ENCODE assay signal across 10 cellular contexts in genomic region chr12:68591716-68592437, GRCh38. TPM values are rescaled to one million over a fixed set of nuclear protein-coding genes. Genes with fewer than 3 reads are reported as not detected.
DNase-seq lines count a peak whose midpoint lies in the region; ATAC-seq and TF ChIP-seq lines count a peak whose summit lies in the region.
"Had no signal": no experiment of that assay in that cellular context is flagged by ENCODE, and none has a peak within 500 bp of the region (broad histone marks: within the 10 kb centered on the region; RNA-seq: fewer than 3 reads in every experiment).

No MANE protein-coding gene starts in this region.

- H3K36me3 ChIP-seq in MM.1S (replicated peaks; ENCODE audit: insufficient read depth, low read length): no peaks in the 10 kb centered on the region
- H3K36me3 ChIP-seq: transverse colon had no signal

- no peak for DNase-seq in activated naive CD4-positive, alpha-beta T cell treated with anti-CD3 and anti-CD28 coated beads, Interleukin-2, amount 50 U/mL, for 16 hours
- DNase-seq in MM.1S (peak; percentile 80), ecto neural progenitor cell (ENCODE audit: low spot score) (no peak)
- DNase-seq in activated T-helper 1 cell treated with anti-CD3 and anti-CD28 coated beads, Interleukin-12 subunit alpha, Interleukin-12 subunit beta, Interleukin-2, Interleukin-4 antibody, amounts not matched to agents 30 ng/mL and 10 ng/mL and 1 ng/mL, durations not matched to agents 14 hours and 24 hours and 36 hours (ENCODE audit: low spot score): peak; percentile 32
- DNase-seq: transverse colon had no signal

- H3K9me3 Mint-ChIP-seq in activated naive CD4-positive, alpha-beta T cell treated with anti-CD3 and anti-CD28 coated beads, Interleukin-2, amount 50 U/mL, for 24 hours: peaks cover 7% of the 10 kb centered on the region
- H3K9me3 Mint-ChIP-seq in activated T-helper 1 cell treated with anti-CD3 and anti-CD28 coated beads, Interleukin-12 subunit alpha, Interleukin-12 subunit beta, Interleukin-2, Interleukin-4 antibody, amounts not matched to agents 30 ng/mL and 10 ng/mL and 1 ng/mL, durations not matched to agents 14 hours and 24 hours and 36 hours: peaks cover 19% of the 10 kb centered on the region
- no peaks in the 10 kb centered on the region for H3K9me3 Mint-ChIP-seq in stimulated activated naive CD8-positive, alpha-beta T cell treated with anti-CD3 and anti-CD28 coated beads, Interleukin-15, Interleukin-2, amounts not matched to agents 100 ng/mL and 50 ng/mL, for 24 hours

- peaks cover 22% of the 10 kb centered on the region for H3K4me1 ChIP-seq in MM.1S (ENCODE audit: low read length)
- H3K4me1 ChIP-seq: transverse colon had no signal

- H3K9me2 ChIP-seq in MM.1S (replicated peaks; ENCODE audit: insufficient read depth, low read length): no peaks in the 10 kb centered on the region

- peak overlapping the region; percentile 2 for H2AFZ ChIP-seq in MM.1S (ENCODE audit: low read length)

- no peaks in the 10 kb centered on the region for H3K27me3 Mint-ChIP-seq in activated naive CD4-positive, alpha-beta T cell treated with anti-CD3 and anti-CD28 coated beads, Interleukin-2, amount 50 U/mL, for 24 hours
- H3K27me3 Mint-ChIP-seq in activated T-helper 1 cell treated with anti-CD3 and anti-CD28 coated beads, Interleukin-12 subunit alpha, Interleukin-12 subunit beta, Interleukin-2, Interleukin-4 antibody, amounts not matched to agents 30 ng/mL and 10 ng/mL and 1 ng/mL, durations not matched to agents 14 hours and 24 hours and 36 hours (ENCODE audit: insufficient read depth): no peaks in the 10 kb centered on the region
- no peaks in the 10 kb centered on the region for H3K27me3 Mint-ChIP-seq in stimulated activated naive CD8-positive, alpha-beta T cell treated with anti-CD3 and anti-CD28 coated beads, Interleukin-15, Interleukin-2, amounts not matched to agents 100 ng/mL and 50 ng/mL, for 24 hours

- H3K4me3 ChIP-seq in MM.1S (ENCODE audit: low read length): peak overlapping the region; percentile 19; the same call in 1 of the 2 replicates
- H3K4me3 ChIP-seq: transverse colon had no signal

- peak overlapping the region; percentile 81 for H3K27ac Mint-ChIP-seq in activated naive CD4-positive, alpha-beta T cell treated with anti-CD3 and anti-CD28 coated beads, Interleukin-2, amount 50 U/mL, for 24 hours
- peak overlapping the region; percentile 52 for H3K27ac Mint-ChIP-seq in activated T-helper 1 cell treated with anti-CD3 and anti-CD28 coated beads, Interleukin-12 subunit alpha, Interleukin-12 subunit beta, Interleukin-2, Interleukin-4 antibody, amounts not matched to agents 30 ng/mL and 10 ng/mL and 1 ng/mL, durations not matched to agents 14 hours and 24 hours and 36 hours
- H3K27ac Mint-ChIP-seq in stimulated activated naive CD8-positive, alpha-beta T cell treated with anti-CD3 and anti-CD28 coated beads, Interleukin-15, Interleukin-2, amounts not matched to agents 100 ng/mL and 50 ng/mL, for 24 hours: peak overlapping the region; percentile 42
- H3K27ac Mint-ChIP-seq: CD14-positive monocyte had no signal

- no peak for TF ChIP-seq CTCF in MM.1S (IDR thresholded peaks at IDR 0.05; ENCODE audit: low read length)

- no peaks in the 10 kb centered on the region for H3K79me2 ChIP-seq in MM.1S (ENCODE audit: low read length)

- H3K9me3 ChIP-seq in MM.1S (replicated peaks; ENCODE audit: insufficient read depth, low read length): no peaks in the 10 kb centered on the region; the same call in 1 of the 2 replicates

- peak overlapping the region; percentile 51; the same call in 1 of the 2 replicates for H3K27ac ChIP-seq in MM.1S (ENCODE audit: low read length)
- H3K27ac ChIP-seq: transverse colon had no signal

- peaks cover 13% of the 10 kb centered on the region; the same call in 1 of the 2 replicates for H3F3A ChIP-seq in MM.1S (ENCODE audit: insufficient read depth, low read length)

- H3K4me1 Mint-ChIP-seq in activated naive CD4-positive, alpha-beta T cell treated with anti-CD3 and anti-CD28 coated beads, Interleukin-2, amount 50 U/mL, for 24 hours: peaks cover 69% of the 10 kb centered on the region
- peaks cover 32% of the 10 kb centered on the region for H3K4me1 Mint-ChIP-seq in activated T-helper 1 cell treated with anti-CD3 and anti-CD28 coated beads, Interleukin-12 subunit alpha, Interleukin-12 subunit beta, Interleukin-2, Interleukin-4 antibody, amounts not matched to agents 30 ng/mL and 10 ng/mL and 1 ng/mL, durations not matched to agents 14 hours and 24 hours and 36 hours (ENCODE audit: low read depth)
- peaks cover 59% of the 10 kb centered on the region for H3K4me1 Mint-ChIP-seq in stimulated activated naive CD8-positive, alpha-beta T cell treated with anti-CD3 and anti-CD28 coated beads, Interleukin-15, Interleukin-2, amounts not matched to agents 100 ng/mL and 50 ng/mL, for 24 hours (ENCODE audit: low read depth)

- H3K9ac ChIP-seq in MM.1S (ENCODE audit: low read length): 0 out of 2 replicates have a peak overlapping the region, but pooled peaks have one; percentile 1

- intact Hi-C loops in activated T-helper 1 cell treated with anti-CD3 and anti-CD28 coated beads, Interleukin-12 subunit alpha, Interleukin-12 subunit beta, Interleukin-2, Interleukin-4 antibody, amounts not matched to agents 30 ng/mL and 10 ng/mL and 1 ng/mL, durations not matched to agents 14 hours and 24 hours and 36 hours (cut with micrococcal nuclease): loop anchor here (2.0 kb wide), 2 partner anchors 15 to 141 kb away; no protein-coding TSS in a partner anchor

- H3K27me3 ChIP-seq in MM.1S (replicated peaks; ENCODE audit: insufficient read depth, low read length): no peaks in the 10 kb centered on the region
- H3K27me3 ChIP-seq: transverse colon had no signal

- peak overlapping the region; percentile 50 for H3K4me2 ChIP-seq in MM.1S (ENCODE audit: low read depth, low read length)

- peak overlapping the region; percentile 80 for H3K4me3 Mint-ChIP-seq in activated naive CD4-positive, alpha-beta T cell treated with anti-CD3 and anti-CD28 coated beads, Interleukin-2, amount 50 U/mL, for 24 hours
- peak overlapping the region; percentile 64 for H3K4me3 Mint-ChIP-seq in activated T-helper 1 cell treated with anti-CD3 and anti-CD28 coated beads, Interleukin-12 subunit alpha, Interleukin-12 subunit beta, Interleukin-2, Interleukin-4 antibody, amounts not matched to agents 30 ng/mL and 10 ng/mL and 1 ng/mL, durations not matched to agents 14 hours and 24 hours and 36 hours
- peak overlapping the region; percentile 63 for H3K4me3 Mint-ChIP-seq in stimulated activated naive CD8-positive, alpha-beta T cell treated with anti-CD3 and anti-CD28 coated beads, Interleukin-15, Interleukin-2, amounts not matched to agents 100 ng/mL and 50 ng/mL, for 24 hours
- H3K4me3 Mint-ChIP-seq: CD14-positive monocyte had no signal

- peaks cover 8% of the 10 kb centered on the region for H3K36me3 Mint-ChIP-seq in activated naive CD4-positive, alpha-beta T cell treated with anti-CD3 and anti-CD28 coated beads, Interleukin-2, amount 50 U/mL, for 24 hours
- peaks cover 7% of the 10 kb centered on the region for H3K36me3 Mint-ChIP-seq in activated T-helper 1 cell treated with anti-CD3 and anti-CD28 coated beads, Interleukin-12 subunit alpha, Interleukin-12 subunit beta, Interleukin-2, Interleukin-4 antibody, amounts not matched to agents 30 ng/mL and 10 ng/mL and 1 ng/mL, durations not matched to agents 14 hours and 24 hours and 36 hours (ENCODE audit: low read depth)
- H3K36me3 Mint-ChIP-seq in stimulated activated naive CD8-positive, alpha-beta T cell treated with anti-CD3 and anti-CD28 coated beads, Interleukin-15, Interleukin-2, amounts not matched to agents 100 ng/mL and 50 ng/mL, for 24 hours (ENCODE audit: low read depth): peaks cover 6% of the 10 kb centered on the region

- no peak for ATAC-seq in HG02970 (IDR thresholded peaks at IDR 0.05; ENCODE audit: low FRiP score, unreplicated experiment)
- no peak for ATAC-seq in GM21526 (IDR thresholded peaks at IDR 0.05; ENCODE audit: low FRiP score, unreplicated experiment)

- no peaks in the 10 kb centered on the region for H4K20me1 ChIP-seq in MM.1S (ENCODE audit: insufficient read depth, low read length)

RNA-seq across cellular contexts. Expression of gene RAP1B, which starts 18.8 kb away (rescaled TPM):
- 244 and 263 TPM in 2 replicates for total RNA-seq in activated T-helper 1 cell treated with anti-CD3 and anti-CD28 coated beads, Interleukin-12 subunit alpha, Interleukin-12 subunit beta, Interleukin-2, Interleukin-4 antibody, amounts not matched to agents 30 ng/mL and 10 ng/mL and 1 ng/mL, durations not matched to agents 14 hours and 24 hours and 36 hours

Comparison
In these comparisons a context has a peak if more than half of its experiments do, and no peak if none do; other contexts are left out.
1. DNase-seq: peak in MM.1S (single experiment) and activated T-helper 1 cell treated with anti-CD3 and anti-CD28 coated beads, Interleukin-12 subunit alpha, Interleukin-12 subunit beta, Interleukin-2, Interleukin-4 antibody, amounts not matched to agents 30 ng/mL and 10 ng/mL and 1 ng/mL, durations not matched to agents 14 hours and 24 hours and 36 hours (single experiment); none in activated naive CD4-positive, alpha-beta T cell treated with anti-CD3 and anti-CD28 coated beads, Interleukin-2, amount 50 U/mL, for 16 hours (single experiment) and ecto neural progenitor cell (single experiment).
2. Peak in every context shown above with its lines, with median percentiles within 50 percentile points of each other: H3K27ac Mint-ChIP-seq and H3K4me3 Mint-ChIP-seq.